16 cellular contexts compared by ENCODE assay signal in the genomic region with DNA sequence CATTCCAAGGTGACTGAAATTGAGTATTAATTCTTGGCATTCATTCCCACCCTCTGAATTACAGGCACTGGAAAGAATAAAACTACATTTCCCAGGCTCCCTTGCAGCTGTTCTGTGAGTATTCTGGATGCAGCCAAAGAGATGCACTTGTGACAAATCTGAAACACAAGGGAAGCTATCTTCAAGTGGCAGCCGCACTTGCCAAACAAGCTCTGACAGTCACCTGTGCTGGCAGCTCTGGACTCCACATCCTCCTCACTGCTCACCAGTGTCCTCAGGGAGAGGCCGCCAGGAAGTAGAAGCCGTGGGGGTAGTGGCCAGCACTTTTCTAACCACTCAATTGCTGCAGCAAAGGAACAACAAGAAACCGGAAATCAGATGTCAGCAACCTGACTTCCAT.
DNase-seq lines count a peak whose midpoint lies in the region; ATAC-seq and TF ChIP-seq lines count a peak whose summit lies in the region.
"Had no signal": no experiment of that assay in that cellular context is flagged by ENCODE, and none has a peak within 500 bp of the region (broad histone marks: within the 10 kb centered on the region; RNA-seq: fewer than 3 reads in every experiment).

No MANE protein-coding gene starts in this region.

- H3K9me3 Mint-ChIP-seq in endothelial cell (ENCODE audit: unreplicated experiment) (no peaks in the 10 kb centered on the region), osteocyte (ENCODE audit: unreplicated experiment) (no peaks in the 10 kb centered on the region)
- H3K9me3 Mint-ChIP-seq: activated T-cell treated with anti-CD3 and anti-CD28 coated beads, Interleukin-2, amount 50 U/mL, for 4 hours had no signal

- H3K4me3 Mint-ChIP-seq in endothelial cell (ENCODE audit: unreplicated experiment) (no peak overlapping the region), osteocyte (ENCODE audit: unreplicated experiment) (peak overlapping the region; percentile 34)
- H3K4me3 Mint-ChIP-seq: activated T-cell treated with anti-CD3 and anti-CD28 coated beads, Interleukin-2, amount 50 U/mL, for 4 hours had no signal

- DNase-seq in NCI-H2227 (lab: John Stamatoyannopoulos, UW; ENCODE audit: unreplicated experiment) (peak; percentile 5), NCI-H2227 treated with DMSO at 0.1 percent for 48 hours (lab: John Stamatoyannopoulos, UW) (no peak), NCI-H510A treated with DMSO at 0.1 percent for 48 hours (lab: John Stamatoyannopoulos, UW) (peak; percentile 59), endothelial cell (ENCODE audit: low spot score) (peak; percentile 7), osteocyte (ENCODE audit: extremely low spot score, unreplicated experiment) (no peak), NK-92 (lab: John Stamatoyannopoulos, UW; ENCODE audit: unreplicated experiment) (no peak)
- DNase-seq: activated CD4-positive, CD25-positive, alpha-beta regulatory T cell treated with anti-CD3 and anti-CD28 coated beads, Interleukin-2, amount 50 U/mL, for 72 hours; activated T-cell treated with anti-CD3 and anti-CD28 coated beads, Interleukin-2, amount 50 U/mL, for 4 hours; amniotic stem cell; effector CD4-positive, alpha-beta T cell; MV-4-11; NCI-H774; transverse colon had no signal

- H3K27ac Mint-ChIP-seq in endothelial cell (ENCODE audit: unreplicated experiment) (no peak overlapping the region), osteocyte (ENCODE audit: unreplicated experiment) (no peak overlapping the region)

- no peak for ATAC-seq in GM19324 (IDR thresholded peaks at IDR 0.05; ENCODE audit: low FRiP score, unreplicated experiment)
- no peak for ATAC-seq in GM19452 (IDR thresholded peaks at IDR 0.05; ENCODE audit: unreplicated experiment)
- ATAC-seq: A549; activated T-cell treated with anti-CD3 and anti-CD28 coated beads, Interleukin-2, amount 50 U/mL, for 4 hours had no signal

- TF ChIP-seq CTCF in endothelial cell (IDR thresholded peaks at IDR 0.05; ENCODE audit: unreplicated experiment) = no peak
- TF ChIP-seq CTCF in osteocyte (IDR thresholded peaks at IDR 0.05) = no peak

- H3K4me1 Mint-ChIP-seq in endothelial cell (ENCODE audit: unreplicated experiment) (peaks cover 25% of the 10 kb centered on the region), osteocyte (ENCODE audit: unreplicated experiment) (peaks cover 35% of the 10 kb centered on the region)

- H3K36me3 Mint-ChIP-seq in endothelial cell (ENCODE audit: low read depth, unreplicated experiment) = no peaks in the 10 kb centered on the region
- H3K36me3 Mint-ChIP-seq in osteocyte (ENCODE audit: unreplicated experiment) = no peaks in the 10 kb centered on the region

- H3K27me3 Mint-ChIP-seq in endothelial cell (ENCODE audit: unreplicated experiment) (no peaks in the 10 kb centered on the region), osteocyte (ENCODE audit: unreplicated experiment) (no peaks in the 10 kb centered on the region)

Comparison
In these comparisons a context has a peak if more than half of its experiments do, and no peak if none do; other contexts are left out.
1. DNase-seq: peak in NCI-H2227 (single experiment), NCI-H510A treated with DMSO at 0.1 percent for 48 hours (single experiment) and endothelial cell (single experiment); none in NCI-H2227 treated with DMSO at 0.1 percent for 48 hours (single experiment), osteocyte (single experiment) and NK-92 (single experiment).